1 cellular context compared by ENCODE assay signal in genomic region chr17:2958706-2959222, GRCh38.
TF ChIP-seq lines count a peak whose summit lies in the region.

No MANE protein-coding gene starts in this region.

TF ChIP-seq in GM23338, 12 proteins besides CTCF, POLR2A, EP300 and RAD21 (continued from another document):
- TF ChIP-seq, protein P1, sequence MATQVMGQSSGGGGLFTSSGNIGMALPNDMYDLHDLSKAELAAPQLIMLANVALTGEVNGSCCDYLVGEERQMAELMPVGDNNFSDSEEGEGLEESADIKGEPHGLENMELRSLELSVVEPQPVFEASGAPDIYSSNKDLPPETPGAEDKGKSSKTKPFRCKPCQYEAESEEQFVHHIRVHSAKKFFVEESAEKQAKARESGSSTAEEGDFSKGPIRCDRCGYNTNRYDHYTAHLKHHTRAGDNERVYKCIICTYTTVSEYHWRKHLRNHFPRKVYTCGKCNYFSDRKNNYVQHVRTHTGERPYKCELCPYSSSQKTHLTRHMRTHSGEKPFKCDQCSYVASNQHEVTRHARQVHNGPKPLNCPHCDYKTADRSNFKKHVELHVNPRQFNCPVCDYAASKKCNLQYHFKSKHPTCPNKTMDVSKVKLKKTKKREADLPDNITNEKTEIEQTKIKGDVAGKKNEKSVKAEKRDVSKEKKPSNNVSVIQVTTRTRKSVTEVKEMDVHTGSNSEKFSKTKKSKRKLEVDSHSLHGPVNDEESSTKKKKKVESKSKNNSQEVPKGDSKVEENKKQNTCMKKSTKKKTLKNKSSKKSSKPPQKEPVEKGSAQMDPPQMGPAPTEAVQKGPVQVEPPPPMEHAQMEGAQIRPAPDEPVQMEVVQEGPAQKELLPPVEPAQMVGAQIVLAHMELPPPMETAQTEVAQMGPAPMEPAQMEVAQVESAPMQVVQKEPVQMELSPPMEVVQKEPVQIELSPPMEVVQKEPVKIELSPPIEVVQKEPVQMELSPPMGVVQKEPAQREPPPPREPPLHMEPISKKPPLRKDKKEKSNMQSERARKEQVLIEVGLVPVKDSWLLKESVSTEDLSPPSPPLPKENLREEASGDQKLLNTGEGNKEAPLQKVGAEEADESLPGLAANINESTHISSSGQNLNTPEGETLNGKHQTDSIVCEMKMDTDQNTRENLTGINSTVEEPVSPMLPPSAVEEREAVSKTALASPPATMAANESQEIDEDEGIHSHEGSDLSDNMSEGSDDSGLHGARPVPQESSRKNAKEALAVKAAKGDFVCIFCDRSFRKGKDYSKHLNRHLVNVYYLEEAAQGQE (IDR thresholded peaks at IDR 0.05; ENCODE audit: unreplicated experiment), result no peak
- TF ChIP-seq EZH2 (IDR thresholded peaks at IDR 0.05; ENCODE audit: low read depth, unreplicated experiment), result no peak
- TF ChIP-seq EZH2phosphoT487 (IDR thresholded peaks at IDR 0.05; ENCODE audit: unreplicated experiment), result no peak
- TF ChIP-seq ZNF462 (CRISPR knock-in tag; IDR thresholded peaks at IDR 0.05), result no peak
- no peak for TF ChIP-seq POLR2AphosphoS5 (IDR thresholded peaks at IDR 0.05; ENCODE audit: low read depth)
- TF ChIP-seq ETS1 (IDR thresholded peaks at IDR 0.05), result no peak
